1 cellular context compared by ENCODE assay signal in genomic region chr4:99722006-99722405, GRCh38.
TF ChIP-seq lines count a peak whose summit lies in the region.

No MANE protein-coding gene starts in this region.

TF ChIP-seq in A549, 52 proteins besides CTCF, POLR2A, EP300 and RAD21 (continued from another document):
- TF ChIP-seq HMGXB4 (CRISPR knock-in tag; IDR thresholded peaks at IDR 0.05; ENCODE audit: borderline replicate concordance) (no peak), ELK1 (IDR thresholded peaks at IDR 0.05; ENCODE audit: low read depth, low read length) (no peak), HES2 (IDR thresholded peaks at IDR 0.05) (no peak), HOXB5 (CRISPR knock-in tag; IDR thresholded peaks at IDR 0.05) (no peak), MAFK (IDR thresholded peaks at IDR 0.05; ENCODE audit: partially characterized antibody) (no peak), BCL3 (IDR thresholded peaks at IDR 0.05) (no peak), ZFP36 (IDR thresholded peaks at IDR 0.05; ENCODE audit: borderline replicate concordance, partially characterized antibody) (no peak), FOSL2 (IDR thresholded peaks at IDR 0.05) (no peak), FOSL2 (CRISPR knock-in tag; IDR thresholded peaks at IDR 0.05) (no peak), CBX2 (IDR thresholded peaks at IDR 0.05; ENCODE audit: borderline replicate concordance, low read depth) (no peak)
